In the genomic region with DNA sequence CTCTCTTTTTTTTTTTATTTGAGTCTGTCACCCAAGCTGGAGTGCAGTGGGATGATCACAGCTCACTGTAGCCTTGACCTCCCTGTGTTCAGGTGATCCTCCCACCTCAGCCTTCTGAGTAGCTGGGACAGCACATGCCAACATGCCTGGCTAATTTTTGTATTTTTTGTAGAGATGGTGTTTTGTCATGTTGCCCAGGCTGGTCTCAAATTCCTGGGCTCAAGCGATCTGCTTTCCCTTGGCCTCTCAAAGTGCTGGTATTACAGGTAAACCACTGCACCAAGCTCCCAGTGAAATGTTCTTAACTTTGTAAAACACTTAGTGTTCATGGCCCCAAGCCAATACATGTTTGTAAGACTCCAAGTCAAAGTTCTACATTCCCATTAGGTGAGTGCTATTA, we compare ENCODE assay signal across 24 cellular contexts.
"Had no signal": no experiment of that assay in that cellular context is flagged by ENCODE, and none has a peak within 500 bp of the region (broad histone marks: within the 10 kb centered on the region; RNA-seq: fewer than 3 reads in every experiment).

No MANE protein-coding gene starts in this region.

- H3K4me3 ChIP-seq: colonic mucosa, coronary artery, dorsolateral prefrontal cortex, esophagus muscularis mucosa, esophagus squamous epithelium, gastrocnemius medialis, gastroesophageal sphincter, heart left ventricle, heart right ventricle had no signal

- DNase-seq: colonic mucosa; cortex of kidney; dermis blood vessel endothelial cell; dorsolateral prefrontal cortex; effector CD4-positive, alpha-beta T cell; effector CD8-positive, alpha-beta T cell; effector memory CD4-positive, alpha-beta T cell; effector memory CD8-positive, alpha-beta T cell; endodermal cell; erythroblast; esophagus squamous epithelium; foreskin fibroblast; foreskin keratinocyte; foreskin melanocyte; gastrocnemius medialis; glutamatergic neuron; head of caudate nucleus; heart left ventricle; heart right ventricle had no signal

- H3K4me1 Mint-ChIP-seq: endodermal cell had no signal

- H3K27me3 Mint-ChIP-seq: dendritic cell treated with granulocyte-macrophage colony-stimulating factor and Interleukin-4, amounts not matched to agents 40 ng/mL and 50 ng/mL, for 4 days; effector memory CD8-positive, alpha-beta T cell had no signal

- H3K27me3 ChIP-seq: colonic mucosa, dorsolateral prefrontal cortex, esophagus muscularis mucosa, esophagus squamous epithelium, foreskin keratinocyte, gastrocnemius medialis, gastroesophageal sphincter, heart left ventricle, heart right ventricle had no signal

- H3K4me1 ChIP-seq: colonic mucosa, esophagus muscularis mucosa, esophagus squamous epithelium, gastrocnemius medialis, gastroesophageal sphincter, heart left ventricle, heart right ventricle had no signal

- H3K4me3 Mint-ChIP-seq: dendritic cell treated with granulocyte-macrophage colony-stimulating factor and Interleukin-4, amounts not matched to agents 40 ng/mL and 50 ng/mL, for 4 days; effector memory CD8-positive, alpha-beta T cell; endodermal cell had no signal

- H3K36me3 ChIP-seq: colonic mucosa, esophagus muscularis mucosa, esophagus squamous epithelium, gastrocnemius medialis, gastroesophageal sphincter, heart left ventricle, heart right ventricle had no signal

- H3K9me3 ChIP-seq: colonic mucosa, esophagus squamous epithelium, gastrocnemius medialis, gastroesophageal sphincter had no signal

- H3K27ac Mint-ChIP-seq: dendritic cell treated with granulocyte-macrophage colony-stimulating factor and Interleukin-4, amounts not matched to agents 40 ng/mL and 50 ng/mL, for 4 days; effector memory CD8-positive, alpha-beta T cell; endodermal cell had no signal

- H3K27ac ChIP-seq: colonic mucosa, coronary artery, dorsolateral prefrontal cortex, epithelial cell of prostate, esophagus muscularis mucosa, esophagus squamous epithelium, foreskin keratinocyte, gastrocnemius medialis, gastroesophageal sphincter, heart left ventricle, heart right ventricle had no signal

- ATAC-seq: effector memory CD8-positive, alpha-beta T cell; foreskin keratinocyte; gastrocnemius medialis; gastroesophageal sphincter; heart left ventricle; heart right ventricle had no signal
